Comparison of ENCODE assay signal across 1 cellular context in the genomic region with DNA sequence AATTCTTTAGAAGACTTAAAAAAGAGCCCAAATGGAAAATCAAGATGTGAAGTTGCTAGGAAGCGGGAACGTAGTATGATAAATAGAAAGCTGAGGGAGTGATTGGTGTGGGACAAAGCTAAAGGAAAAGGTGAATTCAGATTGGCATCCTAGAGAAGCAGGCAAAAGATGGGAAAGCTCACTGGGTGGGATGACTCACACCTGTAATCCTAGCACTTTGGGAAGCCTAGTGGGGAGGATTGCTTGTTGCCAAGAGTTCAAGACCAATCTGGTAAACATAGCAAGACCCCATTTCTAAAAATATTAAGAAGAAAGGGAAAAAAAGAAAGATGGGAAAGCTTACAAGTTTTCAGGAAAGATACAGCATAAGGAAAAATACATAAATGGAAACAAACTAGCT.
TF ChIP-seq lines count a peak whose summit lies in the region.

No MANE protein-coding gene starts in this region.

TF ChIP-seq in WTC11, 78 proteins besides CTCF, POLR2A, EP300 and RAD21 (continued from another document):
- TF ChIP-seq, protein P1, sequence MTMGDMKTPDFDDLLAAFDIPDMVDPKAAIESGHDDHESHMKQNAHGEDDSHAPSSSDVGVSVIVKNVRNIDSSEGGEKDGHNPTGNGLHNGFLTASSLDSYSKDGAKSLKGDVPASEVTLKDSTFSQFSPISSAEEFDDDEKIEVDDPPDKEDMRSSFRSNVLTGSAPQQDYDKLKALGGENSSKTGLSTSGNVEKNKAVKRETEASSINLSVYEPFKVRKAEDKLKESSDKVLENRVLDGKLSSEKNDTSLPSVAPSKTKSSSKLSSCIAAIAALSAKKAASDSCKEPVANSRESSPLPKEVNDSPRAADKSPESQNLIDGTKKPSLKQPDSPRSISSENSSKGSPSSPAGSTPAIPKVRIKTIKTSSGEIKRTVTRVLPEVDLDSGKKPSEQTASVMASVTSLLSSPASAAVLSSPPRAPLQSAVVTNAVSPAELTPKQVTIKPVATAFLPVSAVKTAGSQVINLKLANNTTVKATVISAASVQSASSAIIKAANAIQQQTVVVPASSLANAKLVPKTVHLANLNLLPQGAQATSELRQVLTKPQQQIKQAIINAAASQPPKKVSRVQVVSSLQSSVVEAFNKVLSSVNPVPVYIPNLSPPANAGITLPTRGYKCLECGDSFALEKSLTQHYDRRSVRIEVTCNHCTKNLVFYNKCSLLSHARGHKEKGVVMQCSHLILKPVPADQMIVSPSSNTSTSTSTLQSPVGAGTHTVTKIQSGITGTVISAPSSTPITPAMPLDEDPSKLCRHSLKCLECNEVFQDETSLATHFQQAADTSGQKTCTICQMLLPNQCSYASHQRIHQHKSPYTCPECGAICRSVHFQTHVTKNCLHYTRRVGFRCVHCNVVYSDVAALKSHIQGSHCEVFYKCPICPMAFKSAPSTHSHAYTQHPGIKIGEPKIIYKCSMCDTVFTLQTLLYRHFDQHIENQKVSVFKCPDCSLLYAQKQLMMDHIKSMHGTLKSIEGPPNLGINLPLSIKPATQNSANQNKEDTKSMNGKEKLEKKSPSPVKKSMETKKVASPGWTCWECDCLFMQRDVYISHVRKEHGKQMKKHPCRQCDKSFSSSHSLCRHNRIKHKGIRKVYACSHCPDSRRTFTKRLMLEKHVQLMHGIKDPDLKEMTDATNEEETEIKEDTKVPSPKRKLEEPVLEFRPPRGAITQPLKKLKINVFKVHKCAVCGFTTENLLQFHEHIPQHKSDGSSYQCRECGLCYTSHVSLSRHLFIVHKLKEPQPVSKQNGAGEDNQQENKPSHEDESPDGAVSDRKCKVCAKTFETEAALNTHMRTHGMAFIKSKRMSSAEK (CRISPR knock-in tag; IDR thresholded peaks at IDR 0.05; ENCODE audit: borderline replicate concordance) = no peak
- TF ChIP-seq GABPB1 (CRISPR knock-in tag; IDR thresholded peaks at IDR 0.05) = no peak
- no peak for TF ChIP-seq ESRRA (CRISPR knock-in tag; IDR thresholded peaks at IDR 0.05; ENCODE audit: borderline replicate concordance)
